Comparison of ENCODE assay signal across 7 cellular contexts in the genomic region with DNA sequence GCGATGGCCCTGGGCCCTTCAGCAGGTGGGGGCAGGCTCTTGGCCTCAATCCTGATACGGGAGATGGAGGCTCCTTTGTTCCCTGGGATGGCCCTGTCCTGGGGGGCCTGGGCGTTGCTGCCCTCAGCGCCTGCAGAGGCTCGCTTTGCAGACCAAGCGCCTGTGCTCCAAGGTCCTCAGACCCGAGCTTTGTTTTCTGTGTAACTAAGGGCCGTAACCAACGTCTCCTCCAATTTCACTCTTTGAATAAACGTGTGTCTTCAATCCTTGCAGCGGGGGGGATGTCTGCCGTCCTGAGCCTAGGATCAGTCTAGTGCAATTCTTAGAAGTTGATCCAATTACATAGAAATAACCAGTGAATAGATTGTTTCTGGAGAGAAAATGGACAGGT. TPM values are rescaled to one million over a fixed set of nuclear protein-coding genes. Genes with fewer than 3 reads are reported as not detected.
DNase-seq lines count a peak whose midpoint lies in the region; ATAC-seq and TF ChIP-seq lines count a peak whose summit lies in the region.
"Had no signal": no experiment of that assay in that cellular context is flagged by ENCODE, and none has a peak within 500 bp of the region (broad histone marks: within the 10 kb centered on the region; RNA-seq: fewer than 3 reads in every experiment).

No MANE protein-coding gene starts in this region.

- H3K36me3 ChIP-seq in heart left ventricle (peaks cover 11 to 81% (median 48%) of the 10 kb centered on the region in 9 donors), fibroblast of lung (ENCODE audit: control insufficient read depth, insufficient read depth, low read length) (peaks cover 54% of the 10 kb centered on the region)

- H3K27me3 Mint-ChIP-seq in type B pancreatic cell = peaks cover 6% of the 10 kb centered on the region

- H3K4me1 Mint-ChIP-seq in type B pancreatic cell (ENCODE audit: unreplicated experiment) = peaks cover 33% of the 10 kb centered on the region

- no peak for TF ChIP-seq CTCF in heart left ventricle (IDR thresholded peaks at IDR 0.05)
- no peak for TF ChIP-seq CTCF in fibroblast of lung (conservative IDR thresholded peaks at IDR 0.05 in 1 of 2, IDR thresholded peaks at IDR 0.05 in 1 of 2; ENCODE audit: low read depth in 1 of 2, low read length in 2 of 2)
- TF ChIP-seq CTCF in type B pancreatic cell (conservative IDR thresholded peaks at IDR 0.05) = no peak

- H3K27me3 ChIP-seq in heart left ventricle (no peaks in the 10 kb centered on the region), fibroblast of lung (ENCODE audit: control insufficient read depth, insufficient read depth, low read length) (no peaks in the 10 kb centered on the region)

- no peak for TF ChIP-seq POLR2A in heart left ventricle (IDR thresholded peaks at IDR 0.05)

- H3K4me1 ChIP-seq in heart left ventricle (peaks cover 26 to 76% (median 56%) of the 10 kb centered on the region in 12 donors), fibroblast of lung (ENCODE audit: control insufficient read depth, extremely low read depth, insufficient read depth, low read length) (peaks cover 23% of the 10 kb centered on the region)

- no peaks in the 10 kb centered on the region for H3K9me3 Mint-ChIP-seq in type B pancreatic cell

- peaks cover 24% of the 10 kb centered on the region for H3K36me3 Mint-ChIP-seq in type B pancreatic cell

- ATAC-seq in heart left ventricle (no peak), Right ventricle myocardium superior (ENCODE audit: poor library complexity) (no peak)

- H4K20me1 ChIP-seq in fibroblast of lung (ENCODE audit: control insufficient read depth, extremely low read depth, insufficient read depth, low read length) = peaks cover 11% of the 10 kb centered on the region

- peak overlapping the region; percentile 28 for H3K9ac ChIP-seq in fibroblast of lung (ENCODE audit: insufficient read depth, low read length)

- H3K27ac Mint-ChIP-seq in type B pancreatic cell = peak overlapping the region; percentile 91

- peak overlapping the region in 9 of 12 donors; percentile 5 to 99 (median 90) for H3K4me3 ChIP-seq in heart left ventricle
- H3K4me3 ChIP-seq in fibroblast of lung (replicated peaks in 1 of 4; ENCODE audit: control extremely low read depth in 1 of 4, insufficient read depth in 1 of 4, low read depth in 3 of 4, low read length in 4 of 4) = peak overlapping the region; percentile 2 to 87 (median 31)

- WGBS in heart left ventricle, 4 donors = 30 to 56% (median 47%) methylated on average over 5 to 12 of the region's 12 CpGs

- H3K4me2 ChIP-seq in fibroblast of lung (ENCODE audit: extremely low read depth, insufficient read depth, low read length) = peak overlapping the region; percentile 75

- intact Hi-C loops in heart left ventricle (cut with DNase I) (no loop called here), Right ventricle myocardium superior (cut with DNase I) (no loop called here), head of caudate nucleus (cut with DNase I) (no loop called here)

- peak overlapping the region; percentile 79 for H3K4me3 Mint-ChIP-seq in type B pancreatic cell

- no peaks in the 10 kb centered on the region for H3K9me3 ChIP-seq in heart left ventricle
- H3K9me3 ChIP-seq in fibroblast of lung (ENCODE audit: control insufficient read depth, insufficient read depth, low read depth, low read length) = no peaks in the 10 kb centered on the region

- peaks cover 97% of the 10 kb centered on the region for H3K79me2 ChIP-seq in fibroblast of lung (ENCODE audit: control insufficient read depth, insufficient read depth, low read length)

- H3K27ac ChIP-seq in heart left ventricle (peak overlapping the region in 10 of 12 donors; percentile 35 to 100 (median 96)), fibroblast of lung (ENCODE audit: insufficient read depth, low read length) (peak overlapping the region; percentile 60)

- no peak for DNase-seq in heart left ventricle
- no peak for DNase-seq in Right ventricle myocardium superior
- DNase-seq in fibroblast of lung (ENCODE audit: low read depth in 2 of 2) = peak; percentile 41 to 47
- no peak for DNase-seq in type B pancreatic cell (ENCODE audit: extremely low spot score, unreplicated experiment)
- no peak for DNase-seq in DMS53 (lab: John Stamatoyannopoulos, UW)
- DNase-seq in head of caudate nucleus = no peak
- DNase-seq: MV-4-11 had no signal

- H2AFZ ChIP-seq in fibroblast of lung (ENCODE audit: low read length) = no peak overlapping the region

RNA-seq across cellular contexts. Expression of a gene that starts 5.2 kb away (rescaled TPM):
- 100 to 1,000 TPM in 1 of 9 donors, 10 to 100 TPM in 8; 47.6 to 144 (median 55.6) TPM for total RNA-seq in heart left ventricle
- 10 to 100 TPM; 39.2 to 52.2 TPM for polyA plus RNA-seq in heart left ventricle
- 56.0 TPM for total RNA-seq in Right ventricle myocardium superior
- 67.5 and 83.1 TPM in 2 replicates for total RNA-seq in fibroblast of lung
- polyA plus RNA-seq in fibroblast of lung = 74.6 and 142 TPM in 2 replicates
- polyA plus RNA-seq in fibroblast of lung (2012) = 189 and 269 TPM in 2 replicates
- polyA minus RNA-seq in fibroblast of lung (ENCODE audit: low replicate concordance) = 309 and 432 TPM in 2 replicates
- total RNA-seq in type B pancreatic cell (ENCODE audit: low replicate concordance) = 416 and 496 TPM in 2 replicates

RNA-seq across cellular contexts. Expression of a gene that starts 19.3 kb away (rescaled TPM):
- total RNA-seq in heart left ventricle (under 1 TPM in 3 of 9 donors, not detected in 6; 0.10 to 0.50 (median 0.14) TPM), Right ventricle myocardium superior (not detected), fibroblast of lung (1.5 and 2.5 TPM in 2 replicates), type B pancreatic cell (ENCODE audit: low replicate concordance) (9.9 and 29.2 TPM in 2 replicates)
- polyA plus RNA-seq in heart left ventricle (not detected), fibroblast of lung (0.19 and 0.30 TPM in 2 replicates)
- 0.57 and 0.70 TPM in 2 replicates for polyA plus RNA-seq in fibroblast of lung (2012)
- 0.15 and 3.3 TPM in 2 replicates for polyA minus RNA-seq in fibroblast of lung (ENCODE audit: low replicate concordance)

RNA-seq across cellular contexts. Expression of a gene that starts 25.1 kb away (rescaled TPM):
- total RNA-seq in heart left ventricle (1 to 10 TPM in 1 of 9 donors, under 1 TPM in 1, not detected in 7; 0.20 to 3.3 TPM), Right ventricle myocardium superior (not detected), fibroblast of lung (0.17 TPM in 1 of 2 replicates, not detected in the other), type B pancreatic cell (ENCODE audit: low replicate concordance) (0.41 TPM in 1 of 2 replicates, not detected in the other)
- polyA plus RNA-seq in heart left ventricle (under 1 TPM in 1 of 2 donors, not detected in 1; 0.11 TPM), fibroblast of lung (not detected in 2 replicates)
- not detected in 2 replicates for polyA plus RNA-seq in fibroblast of lung (2012)
- polyA minus RNA-seq in fibroblast of lung (ENCODE audit: low replicate concordance) = not detected in 2 replicates

RNA-seq across cellular contexts. Expression of a gene that starts 38.3 kb away (rescaled TPM):
- total RNA-seq in heart left ventricle = under 1 TPM in 1 of 9 donors, not detected in 8; 0.40 TPM
- under 1 TPM in 1 of 2 donors, not detected in 1; 0.11 TPM for polyA plus RNA-seq in heart left ventricle
- total RNA-seq in Right ventricle myocardium superior = not detected
- total RNA-seq in fibroblast of lung = not detected in 2 replicates
- not detected in 2 replicates for polyA plus RNA-seq in fibroblast of lung
- not detected in 2 replicates for polyA plus RNA-seq in fibroblast of lung (2012)
- not detected in 2 replicates for polyA minus RNA-seq in fibroblast of lung (ENCODE audit: low replicate concordance)
- total RNA-seq in type B pancreatic cell (ENCODE audit: low replicate concordance) = 0.45 TPM in 1 of 2 replicates, not detected in the other

RNA-seq across cellular contexts. Expression of a gene that starts 49.6 kb away (rescaled TPM):
- total RNA-seq in heart left ventricle (1 to 10 TPM in 2 of 9 donors, under 1 TPM in 2, not detected in 5; 0.42 to 1.8 (median 1.3) TPM), Right ventricle myocardium superior (1.3 TPM), fibroblast of lung (0.51 and 0.66 TPM in 2 replicates), type B pancreatic cell (ENCODE audit: low replicate concordance) (not detected in 2 replicates)
- polyA plus RNA-seq in heart left ventricle (1 to 10 TPM in 1 of 2 donors, under 1 TPM in 1; 0.53 to 1.4 TPM), fibroblast of lung (0.07 and 0.48 TPM in 2 replicates)
- polyA plus RNA-seq in fibroblast of lung (2012) = 0.25 and 0.78 TPM in 2 replicates
- not detected in 2 replicates for polyA minus RNA-seq in fibroblast of lung (ENCODE audit: low replicate concordance)

Comparison
In these comparisons a context has a peak if more than half of its experiments do, and no peak if none do; other contexts are left out.
1. DNase-seq: peak in fibroblast of lung (2 of 2); none in heart left ventricle (0 of 5), Right ventricle myocardium superior (single experiment), type B pancreatic cell (single experiment), DMS53 (single experiment) and head of caudate nucleus (0 of 42).